23 cellular contexts compared by ENCODE assay signal in genomic region chr5:178619390-178619789, GRCh38.
"Had no signal": no experiment of that assay in that cellular context is flagged by ENCODE, and none has a peak within 500 bp of the region (broad histone marks: within the 10 kb centered on the region; RNA-seq: fewer than 3 reads in every experiment).

No MANE protein-coding gene starts in this region.

- H3K27me3 ChIP-seq: gastrocnemius medialis, left lung, tibial nerve, vagina had no signal

- H3K9me3 Mint-ChIP-seq: activated CD4-positive, alpha-beta T cell treated with anti-CD3 and anti-CD28 coated beads, Interleukin-2, amount 10 ng/mL, durations not matched to agents 7 days and 5 days; activated naive CD8-positive, alpha-beta T cell treated with anti-CD3 and anti-CD28 coated beads, Interleukin-2, amount 10 ng/mL, durations not matched to agents 7 days and 5 days; brain; effector memory CD8-positive, alpha-beta T cell; naive thymus-derived CD8-positive, alpha-beta T cell had no signal

- ATAC-seq: effector memory CD8-positive, alpha-beta T cell; gastrocnemius medialis; left lung; naive thymus-derived CD8-positive, alpha-beta T cell; right cardiac atrium had no signal

- H3K27ac Mint-ChIP-seq: activated CD4-positive, alpha-beta T cell treated with anti-CD3 and anti-CD28 coated beads, Interleukin-2, amount 10 ng/mL, durations not matched to agents 7 days and 5 days; activated naive CD8-positive, alpha-beta T cell treated with anti-CD3 and anti-CD28 coated beads, Interleukin-2, amount 10 ng/mL, durations not matched to agents 7 days and 5 days; progenitor cell of endocrine pancreas had no signal

- H3K27me3 Mint-ChIP-seq: activated CD4-positive, alpha-beta T cell treated with anti-CD3 and anti-CD28 coated beads, Interleukin-2, amount 10 ng/mL, durations not matched to agents 7 days and 5 days; activated naive CD8-positive, alpha-beta T cell treated with anti-CD3 and anti-CD28 coated beads, Interleukin-2, amount 10 ng/mL, durations not matched to agents 7 days and 5 days; brain; effector memory CD8-positive, alpha-beta T cell; naive thymus-derived CD8-positive, alpha-beta T cell; progenitor cell of endocrine pancreas had no signal

- H3K4me3 ChIP-seq: gastrocnemius medialis, left lung, skin epidermis, tibial nerve, vagina had no signal

- H3K4me3 Mint-ChIP-seq: activated CD4-positive, alpha-beta T cell treated with anti-CD3 and anti-CD28 coated beads, Interleukin-2, amount 10 ng/mL, durations not matched to agents 7 days and 5 days; activated naive CD8-positive, alpha-beta T cell treated with anti-CD3 and anti-CD28 coated beads, Interleukin-2, amount 10 ng/mL, durations not matched to agents 7 days and 5 days; brain; effector memory CD8-positive, alpha-beta T cell had no signal

- DNase-seq: activated CD4-positive, alpha-beta T cell treated with anti-CD3 and anti-CD28 coated beads, Interleukin-2, amount 10 ng/mL, durations not matched to agents 7 days and 5 days; activated CD8-positive, alpha-beta memory T cell treated with anti-CD3 and anti-CD28 coated beads for 24 hours; activated naive CD8-positive, alpha-beta T cell treated with anti-CD3 and anti-CD28 coated beads, Interleukin-2, amount 10 ng/mL, durations not matched to agents 7 days and 5 days; cerebellar nuclear complex; dermis blood vessel endothelial cell; effector memory CD8-positive, alpha-beta T cell; erythroblast; gastrocnemius medialis; kidney; left lung; mammary epithelial cell; naive thymus-derived CD8-positive, alpha-beta T cell; nucleus accumbens; right cardiac atrium; stimulated activated CD4-positive, alpha-beta T cell treated with anti-CD3 and anti-CD28 coated beads, Interleukin-15, amount 100 ng/mL, for 24 hours; stimulated activated CD4-positive, alpha-beta T cell treated with anti-CD3 and anti-CD28 coated beads, Interleukin-4, amount 100 ng/mL, for 1 hour; stimulated activated naive CD4-positive, alpha-beta T cell; substantia nigra had no signal
